Comparison of ENCODE assay signal across 8 cellular contexts in the genomic region with DNA sequence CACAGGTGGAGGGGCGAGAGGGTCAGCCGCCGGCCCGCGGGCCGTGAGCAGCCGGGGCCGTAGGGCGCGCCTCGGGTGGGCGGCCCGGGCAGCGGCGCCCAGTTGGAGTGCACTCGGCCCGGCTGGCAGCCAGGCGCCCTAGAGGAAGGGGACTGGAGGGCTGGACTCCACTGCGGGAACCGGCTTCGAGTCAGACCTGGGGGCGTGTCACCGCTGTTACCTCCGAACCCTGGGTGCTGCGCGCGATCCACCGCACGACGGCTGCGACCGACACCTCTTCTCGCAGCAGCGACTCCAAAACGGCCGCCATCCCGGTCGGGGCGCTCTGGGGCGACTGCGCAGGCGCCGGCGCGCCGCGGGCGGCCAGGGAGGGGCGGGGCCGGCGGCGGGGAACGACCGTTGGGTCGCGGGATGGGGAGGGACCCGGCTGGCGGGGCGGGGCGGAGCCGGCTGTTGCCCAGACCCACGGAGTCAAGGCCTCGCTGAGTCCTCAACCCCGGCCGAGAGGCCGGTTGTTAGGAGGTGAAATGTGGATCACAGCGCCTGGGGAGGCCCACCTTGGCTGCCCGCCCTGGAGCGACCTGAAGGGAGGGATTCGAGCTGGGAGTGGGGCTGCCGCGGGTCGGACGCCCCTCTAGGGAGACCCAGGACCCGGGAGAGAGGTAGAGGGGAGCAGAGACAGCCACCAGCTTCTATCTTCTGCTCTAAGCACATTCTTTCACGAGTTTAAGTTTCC. TPM values are rescaled to one million over a fixed set of nuclear protein-coding genes. Genes with fewer than 3 reads are reported as not detected.
A peak's percentile ranks its signal among the peaks of the same experiment; 100 is the strongest.
DNase-seq lines count a peak whose midpoint lies in the region; ATAC-seq and TF ChIP-seq lines count a peak whose summit lies in the region.

A gene with protein sequence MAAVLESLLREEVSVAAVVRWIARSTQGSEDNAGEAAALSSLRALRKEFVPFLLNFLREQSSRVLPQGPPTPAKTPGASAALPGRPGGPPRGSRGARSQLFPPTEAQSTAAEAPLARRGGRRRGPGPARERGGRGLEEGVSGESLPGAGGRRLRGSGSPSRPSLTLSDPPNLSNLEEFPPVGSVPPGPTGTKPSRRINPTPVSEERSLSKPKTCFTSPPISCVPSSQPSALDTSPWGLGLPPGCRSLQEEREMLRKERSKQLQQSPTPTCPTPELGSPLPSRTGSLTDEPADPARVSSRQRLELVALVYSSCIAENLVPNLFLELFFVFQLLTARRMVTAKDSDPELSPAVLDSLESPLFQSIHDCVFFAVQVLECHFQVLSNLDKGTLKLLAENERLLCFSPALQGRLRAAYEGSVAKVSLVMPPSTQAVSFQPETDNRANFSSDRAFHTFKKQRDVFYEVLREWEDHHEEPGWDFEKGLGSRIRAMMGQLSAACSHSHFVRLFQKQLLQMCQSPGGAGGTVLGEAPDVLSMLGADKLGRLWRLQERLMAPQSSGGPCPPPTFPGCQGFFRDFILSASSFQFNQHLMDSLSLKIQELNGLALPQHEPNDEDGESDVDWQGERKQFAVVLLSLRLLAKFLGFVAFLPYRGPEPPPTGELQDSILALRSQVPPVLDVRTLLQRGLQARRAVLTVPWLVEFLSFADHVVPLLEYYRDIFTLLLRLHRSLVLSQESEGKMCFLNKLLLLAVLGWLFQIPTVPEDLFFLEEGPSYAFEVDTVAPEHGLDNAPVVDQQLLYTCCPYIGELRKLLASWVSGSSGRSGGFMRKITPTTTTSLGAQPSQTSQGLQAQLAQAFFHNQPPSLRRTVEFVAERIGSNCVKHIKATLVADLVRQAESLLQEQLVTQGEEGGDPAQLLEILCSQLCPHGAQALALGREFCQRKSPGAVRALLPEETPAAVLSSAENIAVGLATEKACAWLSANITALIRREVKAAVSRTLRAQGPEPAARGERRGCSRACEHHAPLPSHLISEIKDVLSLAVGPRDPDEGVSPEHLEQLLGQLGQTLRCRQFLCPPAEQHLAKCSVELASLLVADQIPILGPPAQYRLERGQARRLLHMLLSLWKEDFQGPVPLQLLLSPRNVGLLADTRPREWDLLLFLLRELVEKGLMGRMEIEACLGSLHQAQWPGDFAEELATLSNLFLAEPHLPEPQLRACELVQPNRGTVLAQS (minus strand): TSS at position 336 of the 736 bp plus-strand sequence. CDS start 26 bp downstream, at position 310.

- peak within 1 kb of the TSS; percentile 87 for H3K4me3 ChIP-seq in AG10803 (ENCODE audit: low read length)

- POLR2A ChIA-PET in activated CD4-positive, alpha-beta T cell treated with anti-CD3 and anti-CD28 coated beads, Interleukin-2, amount 10 ng/mL, durations not matched to agents 7 days and 5 days (lab: Charles Lee) = no interaction called here

- no peak for TF ChIP-seq CTCF in AG10803 (conservative IDR thresholded peaks at IDR 0.05; ENCODE audit: low read length)

- peak; percentile 78 for DNase-seq in AG10803 (ENCODE audit: low read depth)
- DNase-seq in NCI-H69 (lab: John Stamatoyannopoulos, UW) = peak; percentile 84
- DNase-seq in activated CD4-positive, alpha-beta T cell treated with anti-CD3 and anti-CD28 coated beads, Interleukin-2, amount 10 ng/mL, durations not matched to agents 7 days and 5 days = peak; percentile 91
- DNase-seq in dedifferentiated amniotic fluid mesenchymal stem cell (ENCODE audit: extremely low spot score) = peak; percentile 79
- DNase-seq in left lobe of liver (ENCODE audit: low spot score) = peak; percentile 96
- DNase-seq in stimulated activated CD4-positive, alpha-beta T cell treated with anti-CD3 and anti-CD28 coated beads, Interleukin-1b, Interleukin-23, amount 100 ng/mL, for 48 hours = peak; percentile 90

- peak within 1 kb of the TSS; percentile 85 for H3K27ac Mint-ChIP-seq in activated CD4-positive, alpha-beta T cell treated with anti-CD3 and anti-CD28 coated beads, Interleukin-2, amount 10 ng/mL, durations not matched to agents 7 days and 5 days

- CTCF ChIA-PET in activated CD4-positive, alpha-beta T cell treated with anti-CD3 and anti-CD28 coated beads, Interleukin-2, amount 10 ng/mL, durations not matched to agents 7 days and 5 days (lab: Charles Lee) = interaction anchor here (0.7 to 1.3 kb wide), 2 partner anchors 21 to 579 kb away, joined by 3 to 5 read pairs; no protein-coding TSS in a partner anchor

- no peaks in the 10 kb centered on the region for H3K9me3 Mint-ChIP-seq in activated CD4-positive, alpha-beta T cell treated with anti-CD3 and anti-CD28 coated beads, Interleukin-2, amount 10 ng/mL, durations not matched to agents 7 days and 5 days

- H3K4me1 Mint-ChIP-seq in activated CD4-positive, alpha-beta T cell treated with anti-CD3 and anti-CD28 coated beads, Interleukin-2, amount 10 ng/mL, durations not matched to agents 7 days and 5 days = peaks cover 27% of the 10 kb centered on the region

- no peaks in the 10 kb centered on the region for H3K27me3 Mint-ChIP-seq in activated CD4-positive, alpha-beta T cell treated with anti-CD3 and anti-CD28 coated beads, Interleukin-2, amount 10 ng/mL, durations not matched to agents 7 days and 5 days

- H3K36me3 Mint-ChIP-seq in activated CD4-positive, alpha-beta T cell treated with anti-CD3 and anti-CD28 coated beads, Interleukin-2, amount 10 ng/mL, durations not matched to agents 7 days and 5 days (ENCODE audit: low read depth) = peaks cover 22% of the 10 kb centered on the region

- ATAC-seq in GM19043 (IDR thresholded peaks at IDR 0.05; ENCODE audit: low read depth, unreplicated experiment) (peak; percentile 78), HG03354 (IDR thresholded peaks at IDR 0.05; ENCODE audit: poor library complexity, severe bottlenecking, unreplicated experiment) (peak; percentile 80), left lobe of liver (peak; percentile 98)

- H3K4me3 Mint-ChIP-seq in activated CD4-positive, alpha-beta T cell treated with anti-CD3 and anti-CD28 coated beads, Interleukin-2, amount 10 ng/mL, durations not matched to agents 7 days and 5 days = peak within 1 kb of the TSS; percentile 79

RNA-seq across cellular contexts. Expression of the gene that starts here (rescaled TPM):
- 10 to 100 TPM; 23.8 to 25.2 TPM for total RNA-seq in activated CD4-positive, alpha-beta T cell treated with anti-CD3 and anti-CD28 coated beads, Interleukin-2, amount 10 ng/mL, durations not matched to agents 7 days and 5 days
- total RNA-seq in left lobe of liver = 10.1 TPM

Comparison
In these comparisons a context has a peak if more than half of its experiments do, and no peak if none do; other contexts are left out.
1. Peak in every context shown above with its lines: DNase-seq, ATAC-seq and H3K4me3 ChIP-seq.